18 cellular contexts compared by ENCODE assay signal in the genomic region with DNA sequence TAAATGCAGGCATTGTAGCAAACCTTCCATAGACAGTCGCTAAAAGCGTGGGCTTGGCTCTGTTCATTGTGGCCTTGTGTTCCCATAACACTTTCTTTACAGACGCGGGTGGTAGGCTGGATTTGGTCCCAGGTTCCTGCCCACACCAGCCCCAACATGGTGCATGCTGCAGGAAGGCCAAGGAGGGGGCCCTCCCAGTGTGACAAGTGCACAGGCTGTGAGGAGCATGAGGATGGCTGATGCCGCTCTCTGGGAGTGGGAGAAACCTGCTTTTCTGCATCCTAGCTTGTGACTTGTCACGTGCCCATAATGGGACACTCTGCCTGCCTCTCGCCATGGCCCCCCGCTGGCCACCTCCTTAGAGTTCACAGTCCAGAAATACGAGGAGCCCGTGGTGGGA.
DNase-seq lines count a peak whose midpoint lies in the region; ATAC-seq and TF ChIP-seq lines count a peak whose summit lies in the region.
"Had no signal": no experiment of that assay in that cellular context is flagged by ENCODE, and none has a peak within 500 bp of the region (broad histone marks: within the 10 kb centered on the region; RNA-seq: fewer than 3 reads in every experiment).

No MANE protein-coding gene starts in this region.

- ATAC-seq in Right ventricle myocardium inferior, result no peak
- no peak for ATAC-seq in GM21423 (IDR thresholded peaks at IDR 0.05; ENCODE audit: unreplicated experiment)
- ATAC-seq in GM21381 (IDR thresholded peaks at IDR 0.05; ENCODE audit: unreplicated experiment), result no peak
- ATAC-seq: CD8-positive, alpha-beta T cell; HepG2; PC-3 had no signal

- H3K27ac ChIP-seq in vagina, result no peak overlapping the region
- no peak overlapping the region for H3K27ac ChIP-seq in spleen
- H3K27ac ChIP-seq: BLaER1, RWPE1 had no signal

- H3K27me3 ChIP-seq in vagina (no peaks in the 10 kb centered on the region), spleen (replicated peaks in 1 of 7) (peaks cover 0 to 17% (median 0%) of the 10 kb centered on the region in 7 donors)
- H3K27me3 ChIP-seq: BLaER1 had no signal

- H3K4me1 ChIP-seq in vagina (no peaks in the 10 kb centered on the region), spleen (no peaks in the 10 kb centered on the region)
- H3K4me1 ChIP-seq: BLaER1 had no signal

- H3K4me3 ChIP-seq in vagina, result no peak overlapping the region
- H3K4me3 ChIP-seq in spleen, result no peak overlapping the region
- H3K4me3 ChIP-seq: BLaER1 had no signal

- peak; percentile 72 for DNase-seq in cardiac septum (ENCODE audit: low spot score)
- no peak for DNase-seq in Right ventricle myocardium inferior (ENCODE audit: missing footprints)
- DNase-seq in ecto neural progenitor cell (ENCODE audit: low spot score), result peak; percentile 36
- peak; percentile 60 for DNase-seq in occipital lobe (lab: John Stamatoyannopoulos, UW)
- peak; percentile 58 to 67 for DNase-seq in vagina (ENCODE audit: extremely low spot score in 2 of 2)
- DNase-seq in spleen, result no peak
- DNase-seq: CD8-positive, alpha-beta T cell; KG1; NCI-H1436; NCI-H2029; NCI-H510A; NCI-H774; PC-3 had no signal

- intact Hi-C loops in cardiac septum (cut with DNase I), result no loop called here
- intact Hi-C loops in Right ventricle myocardium inferior (cut with DNase I), result no loop called here
- intact Hi-C loops in vagina (cut with DNase I), result no loop called here
- intact Hi-C loops in spleen (cut with DNase I; ENCODE audit: low total_unique reads), result no loop called here

- TF ChIP-seq POLR2A in vagina (IDR thresholded peaks at IDR 0.05) (no peak), spleen (IDR thresholded peaks at IDR 0.05) (no peak)

- H3K9me3 ChIP-seq in vagina (no peaks in the 10 kb centered on the region), spleen (no peaks in the 10 kb centered on the region)
- H3K9me3 ChIP-seq: BLaER1 had no signal

- H3K36me3 ChIP-seq in vagina (no peaks in the 10 kb centered on the region), spleen (no peaks in the 10 kb centered on the region)
- H3K36me3 ChIP-seq: BLaER1 had no signal

- WGBS in spleen, 5 donors, result 69 to 87% (median 74%) methylated on average over 8 to 10 of the region's 10 CpGs

- TF ChIP-seq CTCF in vagina (IDR thresholded peaks at IDR 0.05) (no peak), spleen (IDR thresholded peaks at IDR 0.05 in 8 of 11, conservative IDR thresholded peaks at IDR 0.05 in 3 of 11) (no peak)

Comparison
In these comparisons a context has a peak if more than half of its experiments do, and no peak if none do; other contexts are left out.
1. DNase-seq: peak in cardiac septum (single experiment), ecto neural progenitor cell (single experiment), occipital lobe (single experiment) and vagina (2 of 2); none in Right ventricle myocardium inferior (single experiment) and spleen (single experiment).